ENCODE assay signal across 10 cellular contexts in the genomic region with DNA sequence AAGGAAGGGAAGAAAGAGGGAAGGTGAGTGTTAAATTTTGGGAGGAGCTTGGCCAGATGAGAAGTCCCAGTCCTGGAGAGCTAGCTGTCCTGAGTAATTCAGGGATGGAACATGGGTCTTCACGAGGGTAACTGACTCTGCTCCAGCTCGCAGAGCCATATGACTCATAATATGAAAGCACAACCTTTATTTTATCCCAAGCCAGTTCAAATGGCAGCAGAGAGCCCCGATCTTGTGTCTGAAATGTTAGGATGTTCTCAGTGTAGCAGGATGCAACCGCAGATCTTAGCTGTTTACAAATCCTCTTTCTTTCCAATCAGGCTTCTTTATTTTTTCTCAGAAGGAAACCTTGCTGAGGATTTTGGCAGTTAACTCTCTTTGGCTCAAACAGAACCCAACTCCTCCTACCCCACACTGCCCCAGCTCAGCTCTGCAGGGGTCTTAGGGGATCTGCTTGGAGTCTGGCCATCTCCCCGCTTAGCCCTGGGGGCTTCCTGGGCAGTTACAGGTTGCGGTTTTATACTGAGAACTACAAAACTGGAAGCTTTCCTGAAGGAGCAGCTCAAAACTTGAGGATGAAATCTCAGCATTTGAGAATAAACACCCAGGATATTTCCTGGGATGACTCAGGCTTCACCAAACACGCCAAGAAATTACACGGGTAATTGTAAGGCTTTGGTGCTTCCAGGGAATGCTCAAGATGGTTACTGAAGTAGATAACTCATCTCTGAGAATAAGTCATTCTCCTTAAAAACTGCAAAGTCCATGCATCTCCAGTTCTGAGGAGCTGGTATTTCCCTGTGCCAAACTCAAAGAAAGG.
DNase-seq lines count a peak whose midpoint lies in the region; ATAC-seq and TF ChIP-seq lines count a peak whose summit lies in the region.
"Had no signal": no experiment of that assay in that cellular context is flagged by ENCODE, and none has a peak within 500 bp of the region (broad histone marks: within the 10 kb centered on the region; RNA-seq: fewer than 3 reads in every experiment).

No MANE protein-coding gene starts in this region.

- no peaks in the 10 kb centered on the region for H3K27me3 Mint-ChIP-seq in stimulated activated memory B cell treated with anti-CD40 and anti-IgM and Interleukin-4, amounts not matched to agents 10 μg/mL and 1 μg/mL and 100 μg/mL, for 72 hours
- H3K27me3 Mint-ChIP-seq in stimulated activated naive CD8-positive, alpha-beta T cell treated with anti-CD3 and anti-CD28 coated beads, Interleukin-15, amount 100 ng/mL, for 72 hours: no peaks in the 10 kb centered on the region
- H3K27me3 Mint-ChIP-seq: activated T-cell treated with anti-CD3 and anti-CD28 coated beads, Interleukin-2, amount 50 U/mL, for 24 hours had no signal

- intact Hi-C loops in heart right ventricle (cut with DNase I): no loop called here

- peaks cover 28% of the 10 kb centered on the region for H3K4me1 Mint-ChIP-seq in stimulated activated memory B cell treated with anti-CD40 and anti-IgM and Interleukin-4, amounts not matched to agents 10 μg/mL and 1 μg/mL and 100 μg/mL, for 72 hours
- peaks cover 42% of the 10 kb centered on the region for H3K4me1 Mint-ChIP-seq in stimulated activated naive CD8-positive, alpha-beta T cell treated with anti-CD3 and anti-CD28 coated beads, Interleukin-15, amount 100 ng/mL, for 72 hours
- H3K4me1 Mint-ChIP-seq: endodermal cell had no signal

- H3K36me3 Mint-ChIP-seq in stimulated activated memory B cell treated with anti-CD40 and anti-IgM and Interleukin-4, amounts not matched to agents 10 μg/mL and 1 μg/mL and 100 μg/mL, for 72 hours: peaks cover 50% of the 10 kb centered on the region

- 58 to 61% methylated on average over 8 of the region's 8 CpGs for WGBS in heart right ventricle, 2 donors

- no peaks in the 10 kb centered on the region for H3K36me3 ChIP-seq in heart right ventricle

- no peak overlapping the region for H3K4me3 Mint-ChIP-seq in stimulated activated memory B cell treated with anti-CD40 and anti-IgM and Interleukin-4, amounts not matched to agents 10 μg/mL and 1 μg/mL and 100 μg/mL, for 72 hours
- no peak overlapping the region for H3K4me3 Mint-ChIP-seq in stimulated activated naive CD8-positive, alpha-beta T cell treated with anti-CD3 and anti-CD28 coated beads, Interleukin-15, amount 100 ng/mL, for 72 hours
- H3K4me3 Mint-ChIP-seq: activated T-cell treated with anti-CD3 and anti-CD28 coated beads, Interleukin-2, amount 50 U/mL, for 24 hours; endodermal cell had no signal

- H3K27ac ChIP-seq in heart right ventricle: peak overlapping the region in 8 of 10 donors; percentile 11 to 67 (median 62)

- ATAC-seq in heart right ventricle: peak in 7 of 8 donors; percentile 21 to 69 (median 38)
- ATAC-seq in stimulated activated memory B cell treated with anti-CD40 and anti-IgM and Interleukin-4, amounts not matched to agents 10 μg/mL and 1 μg/mL and 100 μg/mL, for 72 hours: no peak
- no peak for ATAC-seq in stimulated activated naive CD8-positive, alpha-beta T cell treated with anti-CD3 and anti-CD28 coated beads, Interleukin-15, amount 100 ng/mL, for 72 hours

- peaks cover 0 to 16% (median 5%) of the 10 kb centered on the region in 9 donors for H3K4me1 ChIP-seq in heart right ventricle

- no peak overlapping the region for H3K4me3 ChIP-seq in heart right ventricle

- H3K9me3 ChIP-seq in heart right ventricle: peaks cover 0 to 25% (median 14%) of the 10 kb centered on the region in 11 donors

- peaks cover 7% of the 10 kb centered on the region for H3K9me3 Mint-ChIP-seq in stimulated activated memory B cell treated with anti-CD40 and anti-IgM and Interleukin-4, amounts not matched to agents 10 μg/mL and 1 μg/mL and 100 μg/mL, for 72 hours
- H3K9me3 Mint-ChIP-seq in stimulated activated naive CD8-positive, alpha-beta T cell treated with anti-CD3 and anti-CD28 coated beads, Interleukin-15, amount 100 ng/mL, for 72 hours: peaks cover 32 to 38% of the 10 kb centered on the region in 2 donors

- peak; percentile 89 for DNase-seq in ELR (ENCODE audit: low read depth)
- peak; percentile 69 for DNase-seq in amniotic epithelial cell (ENCODE audit: low read depth)
- no peak for DNase-seq in heart right ventricle
- DNase-seq in DMS153 treated with DMSO at 0.1 percent for 48 hours (lab: John Stamatoyannopoulos, UW; ENCODE audit: unreplicated experiment): no peak
- DNase-seq in HuH-7 (ENCODE audit: low spot score): no peak
- no peak for DNase-seq in stimulated activated naive CD8-positive, alpha-beta T cell treated with anti-CD3 and anti-CD28 coated beads, Interleukin-15, amount 100 ng/mL, for 72 hours
- DNase-seq in NCI-H1436 (lab: John Stamatoyannopoulos, UW): no peak
- DNase-seq: activated T-cell treated with anti-CD3 and anti-CD28 coated beads, Interleukin-2, amount 50 U/mL, for 24 hours; endodermal cell had no signal

- H3K27me3 ChIP-seq in heart right ventricle: no peaks in the 10 kb centered on the region

- no peak for TF ChIP-seq CTCF in heart right ventricle (IDR thresholded peaks at IDR 0.05)

- H3K27ac Mint-ChIP-seq in stimulated activated memory B cell treated with anti-CD40 and anti-IgM and Interleukin-4, amounts not matched to agents 10 μg/mL and 1 μg/mL and 100 μg/mL, for 72 hours: peak overlapping the region; percentile 29
- H3K27ac Mint-ChIP-seq in stimulated activated naive CD8-positive, alpha-beta T cell treated with anti-CD3 and anti-CD28 coated beads, Interleukin-15, amount 100 ng/mL, for 72 hours: no peak overlapping the region
- H3K27ac Mint-ChIP-seq: activated T-cell treated with anti-CD3 and anti-CD28 coated beads, Interleukin-2, amount 50 U/mL, for 24 hours; endodermal cell had no signal

Comparison
In these comparisons a context has a peak if more than half of its experiments do, and no peak if none do; other contexts are left out.
1. DNase-seq: peak in ELR (single experiment) and amniotic epithelial cell (single experiment); none in heart right ventricle (0 of 2), DMS153 treated with DMSO at 0.1 percent for 48 hours (single experiment), HuH-7 (single experiment), stimulated activated naive CD8-positive, alpha-beta T cell treated with anti-CD3 and anti-CD28 coated beads, Interleukin-15, amount 100 ng/mL, for 72 hours (0 of 2) and NCI-H1436 (single experiment).
2. ATAC-seq: peak in heart right ventricle (7 of 8); none in stimulated activated memory B cell treated with anti-CD40 and anti-IgM and Interleukin-4, amounts not matched to agents 10 μg/mL and 1 μg/mL and 100 μg/mL, for 72 hours (single experiment) and stimulated activated naive CD8-positive, alpha-beta T cell treated with anti-CD3 and anti-CD28 coated beads, Interleukin-15, amount 100 ng/mL, for 72 hours (single experiment).